ENCODE assay signal across 8 cellular contexts in genomic region chr6:219641-220198, GRCh38.
DNase-seq lines count a peak whose midpoint lies in the region; TF ChIP-seq lines count a peak whose summit lies in the region.

No MANE protein-coding gene starts in this region.

- TF ChIP-seq EP300 in SK-N-SH (IDR thresholded peaks at IDR 0.05; ENCODE audit: borderline replicate concordance in 1 of 2, low read depth in 1 of 2, low read length in 1 of 2) = no peak

- 4% methylated on average over 16 of the region's 17 CpGs for WGBS in SK-N-SH (ENCODE audit: low lambda C conversion rate)

- peak; percentile 12 for DNase-seq in GOT3 (lab: John Stamatoyannopoulos, UW)
- no peak for DNase-seq in SK-N-SH
- peak; percentile 69 for DNase-seq in right atrium auricular region (ENCODE audit: low spot score)
- DNase-seq in smooth muscle cell of the brain vasculature (ENCODE audit: low read depth, low spot score) = peak; percentile 10
- no peak for DNase-seq in NCI-H187 (lab: John Stamatoyannopoulos, UW)
- DNase-seq in NCI-H82 (lab: John Stamatoyannopoulos, UW) = no peak
- DNase-seq in breast epithelium (ENCODE audit: low spot score in 2 of 2) = no peak
- DNase-seq in SK-N-DZ (ENCODE audit: low spot score) = no peak

- no peak overlapping the region for H3K9ac ChIP-seq in SK-N-SH

- peaks cover 30% of the 10 kb centered on the region; the same call in 1 of the 2 replicates for H3K27me3 ChIP-seq in SK-N-SH (ENCODE audit: insufficient read depth)
- no peaks in the 10 kb centered on the region for H3K27me3 ChIP-seq in right atrium auricular region
- H3K27me3 ChIP-seq in breast epithelium = peaks cover 0 to 8% of the 10 kb centered on the region in 2 donors

- CTCF ChIA-PET in SK-N-SH (lab: Yijun Ruan, JAX) = interaction anchor here (1.5 kb wide), 1 partner anchor 16 kb away, joined by 4 read pairs; no protein-coding TSS in a partner anchor

- intact Hi-C loops in breast epithelium (cut with DNase I; ENCODE audit: low total_unique reads) = no loop called here

- POLR2A ChIA-PET in SK-N-SH (lab: Yijun Ruan, JAX) = no interaction called here

- H3K36me3 ChIP-seq in SK-N-SH (replicated peaks in 1 of 2; ENCODE audit: control insufficient read depth in 1 of 2, insufficient read depth in 2 of 2, low read length in 1 of 2) = no peaks in the 10 kb centered on the region
- no peaks in the 10 kb centered on the region for H3K36me3 ChIP-seq in right atrium auricular region
- no peaks in the 10 kb centered on the region for H3K36me3 ChIP-seq in breast epithelium

- TF ChIP-seq CTCF in SK-N-SH (IDR thresholded peaks at IDR 0.05) (no peak), right atrium auricular region (IDR thresholded peaks at IDR 0.05) (no peak), breast epithelium (IDR thresholded peaks at IDR 0.05) (no peak)

- no peaks in the 10 kb centered on the region for H4K20me1 ChIP-seq in SK-N-SH (ENCODE audit: insufficient read depth)

- H3K9me2 ChIP-seq in SK-N-SH = no peaks in the 10 kb centered on the region

- H3K9me3 ChIP-seq in SK-N-SH (no peaks in the 10 kb centered on the region), right atrium auricular region (no peaks in the 10 kb centered on the region), breast epithelium (no peaks in the 10 kb centered on the region)

- H3K4me3 ChIP-seq in SK-N-SH (ENCODE audit: low read depth in 2 of 2, low read length in 1 of 2) (no peak overlapping the region), right atrium auricular region (no peak overlapping the region), breast epithelium (no peak overlapping the region)

- peaks cover 8% of the 10 kb centered on the region for H3F3A ChIP-seq in SK-N-SH (replicated peaks; ENCODE audit: insufficient read depth)

- TF ChIP-seq RAD21 in SK-N-SH (IDR thresholded peaks at IDR 0.05; ENCODE audit: low read length) = no peak

- H3K79me2 ChIP-seq in SK-N-SH (ENCODE audit: insufficient read depth) = no peaks in the 10 kb centered on the region

- TF ChIP-seq POLR2A in breast epithelium (IDR thresholded peaks at IDR 0.05) = no peak

- H3K27ac ChIP-seq in SK-N-SH (ENCODE audit: low read depth in 2 of 2, low read length in 1 of 2) (no peak overlapping the region), right atrium auricular region (no peak overlapping the region), breast epithelium (no peak overlapping the region)

- peak overlapping the region; percentile 67 for H3K4me2 ChIP-seq in SK-N-SH

- no peak overlapping the region for H2AFZ ChIP-seq in SK-N-SH (ENCODE audit: low read depth)

- H3K4me1 ChIP-seq in SK-N-SH (ENCODE audit: control insufficient read depth in 1 of 2, insufficient read depth in 2 of 2, low read depth in 1 of 2, low read length in 1 of 2) (0 out of 4 replicates have a peak, but pooled peaks cover 0 to 5% of the 10 kb centered on the region in 2 experiments), right atrium auricular region (no peaks in the 10 kb centered on the region), breast epithelium (no peaks in the 10 kb centered on the region)

TF ChIP-seq in SK-N-SH, 30 proteins besides CTCF, POLR2A, EP300 and RAD21:
- TF ChIP-seq JUND (IDR thresholded peaks at IDR 0.05) (peak; percentile 25; the same call in 1 of the 2 replicates), EZH2phosphoT487 (IDR thresholded peaks at IDR 0.05; ENCODE audit: borderline replicate concordance, low read depth) (no peak), FOSL2 (IDR thresholded peaks at IDR 0.05; ENCODE audit: borderline replicate concordance, low read depth) (peak; percentile 62; the same call in 1 of the 2 replicates)

Comparison
In these comparisons a context has a peak if more than half of its experiments do, and no peak if none do; other contexts are left out.
1. DNase-seq: peak in GOT3 (single experiment), right atrium auricular region (single experiment) and smooth muscle cell of the brain vasculature (single experiment); none in SK-N-SH (single experiment), NCI-H187 (0 of 2), NCI-H82 (single experiment), breast epithelium (0 of 2) and SK-N-DZ (single experiment).